Comparison of ENCODE assay signal across 8 cellular contexts in genomic region chr17:41738077-41738800, GRCh38. TPM values are rescaled to one million over a fixed set of nuclear protein-coding genes. Genes with fewer than 3 reads are reported as not detected.
DNase-seq lines count a peak whose midpoint lies in the region; ATAC-seq and TF ChIP-seq lines count a peak whose summit lies in the region.

No MANE protein-coding gene starts in this region.

- no peak for TF ChIP-seq EP300 in gastroesophageal sphincter (IDR thresholded peaks at IDR 0.05)

- H3K27ac ChIP-seq in 22Rv1, result no peak overlapping the region
- no peak overlapping the region for H3K27ac ChIP-seq in SJSA1
- H3K27ac ChIP-seq in gastroesophageal sphincter, result no peak overlapping the region
- H3K27ac ChIP-seq in thoracic aorta, result no peak overlapping the region

- TF ChIP-seq POLR2A in gastroesophageal sphincter (IDR thresholded peaks at IDR 0.05), result no peak

- peak overlapping the region; percentile 23 for H3K4me2 ChIP-seq in Loucy (ENCODE audit: low read depth, low read length, poor library complexity, severe bottlenecking)

- 0 to 6% methylated on average over 1 to 6 of the region's 10 CpGs for WGBS in gastroesophageal sphincter (ENCODE audit: low coverage in 1 of 2), 2 donors

- TF ChIP-seq CTCF in 22Rv1 (IDR thresholded peaks at IDR 0.05) (peak; percentile 92), GM12875 (IDR thresholded peaks at IDR 0.05; ENCODE audit: borderline replicate concordance, insufficient read depth, low read depth, low read length) (peak; percentile 95), Loucy (conservative IDR thresholded peaks at IDR 0.05; ENCODE audit: low read length) (peak; percentile 97), gastroesophageal sphincter (IDR thresholded peaks at IDR 0.05) (peak in 3 of 4 experiments; percentile 94 to 98 (median 97)), thoracic aorta (IDR thresholded peaks at IDR 0.05) (peak; percentile 99)

- H3K36me3 ChIP-seq in Loucy (ENCODE audit: insufficient read depth, low read length), result no peaks in the 10 kb centered on the region
- H3K36me3 ChIP-seq in SJSA1, result no peaks in the 10 kb centered on the region
- no peaks in the 10 kb centered on the region for H3K36me3 ChIP-seq in gastroesophageal sphincter
- H3K36me3 ChIP-seq in thoracic aorta, result no peaks in the 10 kb centered on the region

- H3K9me3 ChIP-seq in Loucy (ENCODE audit: insufficient read depth, low read depth, low read length), result no peaks in the 10 kb centered on the region
- H3K9me3 ChIP-seq in SJSA1 (replicated peaks), result no peaks in the 10 kb centered on the region
- H3K9me3 ChIP-seq in gastroesophageal sphincter, result no peaks in the 10 kb centered on the region
- no peaks in the 10 kb centered on the region for H3K9me3 ChIP-seq in thoracic aorta

- H3K9me2 ChIP-seq in Loucy (replicated peaks; ENCODE audit: low read depth, low read length), result no peaks in the 10 kb centered on the region

- no peaks in the 10 kb centered on the region for H4K20me1 ChIP-seq in Loucy (ENCODE audit: insufficient read depth, low read length, poor library complexity, severe bottlenecking)

- H3K4me3 ChIP-seq in GM12875 (ENCODE audit: low read depth, low read length) (no peak overlapping the region), Loucy (ENCODE audit: low read length, poor library complexity, severe bottlenecking) (no peak overlapping the region), SJSA1 (no peak overlapping the region), gastroesophageal sphincter (no peak overlapping the region), thoracic aorta (no peak overlapping the region)

- H3K9ac ChIP-seq in Loucy (ENCODE audit: low read depth, low read length, poor library complexity, severe bottlenecking), result peak overlapping the region; percentile 62

- H3K4me1 ChIP-seq in Loucy (ENCODE audit: insufficient read depth, low read length, poor library complexity, severe bottlenecking), result peaks cover 4% of the 10 kb centered on the region
- peaks cover 11% of the 10 kb centered on the region for H3K4me1 ChIP-seq in SJSA1 (replicated peaks)
- H3K4me1 ChIP-seq in gastroesophageal sphincter, result peaks cover 0 to 29% (median 16%) of the 10 kb centered on the region in 3 donors
- peaks cover 13 to 20% of the 10 kb centered on the region in 2 donors for H3K4me1 ChIP-seq in thoracic aorta (ENCODE audit: control insufficient read depth in 1 of 2, low read depth in 2 of 2)

- DNase-seq in SJSA1 (ENCODE audit: low read depth in 1 of 2, low spot score in 2 of 2), result peak; percentile 75 to 81
- peak; percentile 92 for DNase-seq in activated effector memory CD4-positive, alpha-beta T cell treated with anti-CD3 and anti-CD28 coated beads, Interleukin-2, amount 50 U/mL, for 16 hours
- peak; percentile 54 for DNase-seq in occipital lobe (lab: John Stamatoyannopoulos, UW)
- peak; percentile 22 for DNase-seq in thoracic aorta (ENCODE audit: low spot score)

- ATAC-seq in gastroesophageal sphincter (peak; percentile 72), thoracic aorta (ENCODE audit: insufficient number of reproducible peaks, low FRiP score, low read depth) (peak; percentile 70)

- H3F3A ChIP-seq in Loucy (ENCODE audit: low read depth), result no peaks in the 10 kb centered on the region

- H2AFZ ChIP-seq in Loucy (ENCODE audit: low read length), result peak overlapping the region; percentile 94

- no peaks in the 10 kb centered on the region for H3K27me3 ChIP-seq in Loucy (ENCODE audit: insufficient read depth, low read length, poor library complexity, severe bottlenecking)
- peaks cover 40% of the 10 kb centered on the region for H3K27me3 ChIP-seq in SJSA1 (replicated peaks)
- H3K27me3 ChIP-seq in gastroesophageal sphincter, result peaks cover 51% of the 10 kb centered on the region
- peaks cover 10% of the 10 kb centered on the region for H3K27me3 ChIP-seq in thoracic aorta (replicated peaks; ENCODE audit: insufficient read depth)

- H3K79me2 ChIP-seq in Loucy (ENCODE audit: insufficient read depth, low read length), result no peaks in the 10 kb centered on the region

RNA-seq across cellular contexts. Expression of gene HAP1, which starts 3.8 kb away (rescaled TPM):
- total RNA-seq in SJSA1 (2014; rRNA removed; shearing (Covaris generic)), result not detected in 2 replicates
- total RNA-seq in gastroesophageal sphincter, result under 1 TPM in 1 of 4 donors, not detected in 3; 0.54 TPM
- 0.16 TPM for total RNA-seq in occipital lobe
- under 1 TPM in 1 of 2 donors, not detected in 1; 0.35 TPM for total RNA-seq in thoracic aorta

RNA-seq across cellular contexts. Expression of gene GAST, which starts 26.1 kb away (rescaled TPM):
- not detected in 2 replicates for total RNA-seq in SJSA1 (2014; rRNA removed; shearing (Covaris generic))
- total RNA-seq in gastroesophageal sphincter (not detected), occipital lobe (not detected), thoracic aorta (not detected)

RNA-seq across cellular contexts. Expression of gene JUP, which starts 48.3 kb away (rescaled TPM):
- 1.1 and 2.2 TPM in 2 replicates for total RNA-seq in SJSA1 (2014; rRNA removed; shearing (Covaris generic))
- total RNA-seq in gastroesophageal sphincter, result 10 to 100 TPM; 30.8 to 60.9 (median 41.7) TPM
- 37.4 TPM for total RNA-seq in occipital lobe
- total RNA-seq in thoracic aorta, result 10 to 100 TPM; 82.4 to 98.7 TPM

RNA-seq across cellular contexts. Expression of gene EIF1, which starts 49.6 kb away (rescaled TPM):
- total RNA-seq in SJSA1 (2014; rRNA removed; shearing (Covaris generic)), result 80.1 and 91.0 TPM in 2 replicates
- total RNA-seq in gastroesophageal sphincter (100 to 1,000 TPM; 224 to 331 (median 270) TPM), occipital lobe (95.5 TPM), thoracic aorta (100 to 1,000 TPM; 167 to 318 TPM)

Comparison
In these comparisons a context has a peak if more than half of its experiments do, and no peak if none do; other contexts are left out.
1. DNase-seq: peak in every context shown above with its lines; median percentile 92 in activated effector memory CD4-positive, alpha-beta T cell treated with anti-CD3 and anti-CD28 coated beads, Interleukin-2, amount 50 U/mL, for 16 hours; 78 in SJSA1; 54 in occipital lobe; 22 in thoracic aorta.